In genomic region chr10:4111593-4111992, GRCh38 we compare ENCODE assay signal across 1 cellular context.
TF ChIP-seq lines count a peak whose summit lies in the region.

No MANE protein-coding gene starts in this region.

TF ChIP-seq in A549, 52 proteins besides CTCF, POLR2A, EP300 and RAD21 (continued from another document):
- TF ChIP-seq, protein P1, sequence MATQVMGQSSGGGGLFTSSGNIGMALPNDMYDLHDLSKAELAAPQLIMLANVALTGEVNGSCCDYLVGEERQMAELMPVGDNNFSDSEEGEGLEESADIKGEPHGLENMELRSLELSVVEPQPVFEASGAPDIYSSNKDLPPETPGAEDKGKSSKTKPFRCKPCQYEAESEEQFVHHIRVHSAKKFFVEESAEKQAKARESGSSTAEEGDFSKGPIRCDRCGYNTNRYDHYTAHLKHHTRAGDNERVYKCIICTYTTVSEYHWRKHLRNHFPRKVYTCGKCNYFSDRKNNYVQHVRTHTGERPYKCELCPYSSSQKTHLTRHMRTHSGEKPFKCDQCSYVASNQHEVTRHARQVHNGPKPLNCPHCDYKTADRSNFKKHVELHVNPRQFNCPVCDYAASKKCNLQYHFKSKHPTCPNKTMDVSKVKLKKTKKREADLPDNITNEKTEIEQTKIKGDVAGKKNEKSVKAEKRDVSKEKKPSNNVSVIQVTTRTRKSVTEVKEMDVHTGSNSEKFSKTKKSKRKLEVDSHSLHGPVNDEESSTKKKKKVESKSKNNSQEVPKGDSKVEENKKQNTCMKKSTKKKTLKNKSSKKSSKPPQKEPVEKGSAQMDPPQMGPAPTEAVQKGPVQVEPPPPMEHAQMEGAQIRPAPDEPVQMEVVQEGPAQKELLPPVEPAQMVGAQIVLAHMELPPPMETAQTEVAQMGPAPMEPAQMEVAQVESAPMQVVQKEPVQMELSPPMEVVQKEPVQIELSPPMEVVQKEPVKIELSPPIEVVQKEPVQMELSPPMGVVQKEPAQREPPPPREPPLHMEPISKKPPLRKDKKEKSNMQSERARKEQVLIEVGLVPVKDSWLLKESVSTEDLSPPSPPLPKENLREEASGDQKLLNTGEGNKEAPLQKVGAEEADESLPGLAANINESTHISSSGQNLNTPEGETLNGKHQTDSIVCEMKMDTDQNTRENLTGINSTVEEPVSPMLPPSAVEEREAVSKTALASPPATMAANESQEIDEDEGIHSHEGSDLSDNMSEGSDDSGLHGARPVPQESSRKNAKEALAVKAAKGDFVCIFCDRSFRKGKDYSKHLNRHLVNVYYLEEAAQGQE (IDR thresholded peaks at IDR 0.05) = no peak
- TF ChIP-seq, protein P2, sequence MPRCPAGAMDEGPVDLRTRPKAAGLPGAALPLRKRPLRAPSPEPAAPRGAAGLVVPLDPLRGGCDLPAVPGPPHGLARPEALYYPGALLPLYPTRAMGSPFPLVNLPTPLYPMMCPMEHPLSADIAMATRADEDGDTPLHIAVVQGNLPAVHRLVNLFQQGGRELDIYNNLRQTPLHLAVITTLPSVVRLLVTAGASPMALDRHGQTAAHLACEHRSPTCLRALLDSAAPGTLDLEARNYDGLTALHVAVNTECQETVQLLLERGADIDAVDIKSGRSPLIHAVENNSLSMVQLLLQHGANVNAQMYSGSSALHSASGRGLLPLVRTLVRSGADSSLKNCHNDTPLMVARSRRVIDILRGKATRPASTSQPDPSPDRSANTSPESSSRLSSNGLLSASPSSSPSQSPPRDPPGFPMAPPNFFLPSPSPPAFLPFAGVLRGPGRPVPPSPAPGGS (IDR thresholded peaks at IDR 0.05) = no peak
- peak; percentile 92 for TF ChIP-seq MAFK (IDR thresholded peaks at IDR 0.05; ENCODE audit: partially characterized antibody)
